In the genomic region with DNA sequence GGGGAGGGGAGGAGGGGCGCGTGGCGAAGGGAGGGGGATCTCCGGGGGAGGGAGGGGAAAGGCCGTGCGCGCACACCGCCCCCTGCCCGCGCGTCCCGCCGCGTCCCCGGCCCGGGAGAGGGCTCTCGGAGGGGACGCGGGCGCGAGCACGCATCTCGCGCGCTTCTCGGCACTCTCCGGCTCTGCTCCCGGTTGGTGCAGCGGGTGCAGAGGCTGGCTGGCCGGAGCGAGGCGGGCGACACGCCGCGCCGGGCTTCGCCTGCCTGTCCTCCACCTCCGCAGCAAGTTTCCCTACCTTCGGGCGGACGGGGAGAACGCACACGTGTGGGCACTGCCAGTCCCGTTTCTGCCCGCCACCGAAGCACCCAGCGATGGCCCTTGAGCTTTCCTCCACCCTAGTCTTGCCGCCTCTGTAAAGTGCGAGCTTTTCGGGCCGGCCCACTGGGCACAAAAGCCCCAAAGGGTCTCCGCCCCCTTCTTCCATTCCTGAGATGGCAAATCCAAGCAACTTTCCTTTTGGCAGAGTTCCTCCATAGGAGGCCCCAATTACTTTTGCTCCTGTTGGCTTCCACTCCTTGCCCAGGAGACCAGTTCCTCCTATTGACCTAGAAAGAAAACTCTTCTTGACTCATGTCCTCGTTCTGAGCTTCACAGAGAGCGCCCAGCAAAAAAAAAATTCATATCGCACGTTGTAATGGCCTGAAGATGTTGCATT, we compare ENCODE assay signal across 8 cellular contexts. TPM values are rescaled to one million over a fixed set of nuclear protein-coding genes. Genes with fewer than 3 reads are reported as not detected.
DNase-seq lines count a peak whose midpoint lies in the region; ATAC-seq and TF ChIP-seq lines count a peak whose summit lies in the region.

No MANE protein-coding gene starts in this region.

- H3K36me3 Mint-ChIP-seq in activated CD4-positive, alpha-beta T cell treated with anti-CD3 and anti-CD28 coated beads, Interleukin-2, amount 10 ng/mL, durations not matched to agents 7 days and 5 days (ENCODE audit: low read depth) = peaks cover 47% of the 10 kb centered on the region

- POLR2A ChIA-PET in AG04449 (lab: Yijun Ruan, JAX) = interaction anchor here (0.5 to 2.3 kb wide), 11 partner anchors 10 to 320 kb away, joined by 3 to 9 read pairs (median 4); partner anchors contain the start of gene SPRYD3
- POLR2A ChIA-PET in activated CD4-positive, alpha-beta T cell treated with anti-CD3 and anti-CD28 coated beads, Interleukin-2, amount 10 ng/mL, durations not matched to agents 7 days and 5 days (lab: Charles Lee) = interaction anchor here (1.5 kb wide), 1 partner anchor 21 kb away, joined by 5 read pairs; no protein-coding TSS in a partner anchor

- H3K27me3 Mint-ChIP-seq in activated CD4-positive, alpha-beta T cell treated with anti-CD3 and anti-CD28 coated beads, Interleukin-2, amount 10 ng/mL, durations not matched to agents 7 days and 5 days = no peaks in the 10 kb centered on the region

- no peak for DNase-seq in AG04449 (ENCODE audit: low read depth, low spot score)
- DNase-seq in NCI-H345 treated with DMSO at 0.1 percent for 48 hours (lab: John Stamatoyannopoulos, UW; ENCODE audit: unreplicated experiment) = peak; percentile 57
- DNase-seq in activated CD4-positive, alpha-beta T cell treated with anti-CD3 and anti-CD28 coated beads, Interleukin-2, amount 10 ng/mL, durations not matched to agents 7 days and 5 days = no peak
- peak; percentile 65 for DNase-seq in effector CD4-positive, alpha-beta T cell
- DNase-seq in lung microvascular endothelial cell (ENCODE audit: low read depth in 2 of 2) = peak; percentile 86 to 91
- peak; percentile 54 for DNase-seq in stimulated activated CD8-positive, alpha-beta memory T cell treated with anti-CD3 and anti-CD28 coated beads, Interleukin-12 subunit alpha, Interleukin-12 subunit beta, amount 100 ng/mL, for 1 hour (ENCODE audit: low read depth)

- TF ChIP-seq CTCF in AG04449 (IDR thresholded peaks at IDR 0.05; ENCODE audit: insufficient read depth, low read length, missing control alignments) = no peak

- ATAC-seq in GM18867 (IDR thresholded peaks at IDR 0.05; ENCODE audit: unreplicated experiment) = peak; percentile 46
- peak; percentile 42 for ATAC-seq in HG03097 (IDR thresholded peaks at IDR 0.05; ENCODE audit: low FRiP score, unreplicated experiment)

- H3K4me3 Mint-ChIP-seq in activated CD4-positive, alpha-beta T cell treated with anti-CD3 and anti-CD28 coated beads, Interleukin-2, amount 10 ng/mL, durations not matched to agents 7 days and 5 days = peak overlapping the region; percentile 84

- peak overlapping the region; percentile 84 for H3K4me3 ChIP-seq in AG04449 (ENCODE audit: low read depth, low read length)

- H3K4me1 Mint-ChIP-seq in activated CD4-positive, alpha-beta T cell treated with anti-CD3 and anti-CD28 coated beads, Interleukin-2, amount 10 ng/mL, durations not matched to agents 7 days and 5 days = peaks cover 60% of the 10 kb centered on the region

- peak overlapping the region; percentile 95 for H3K27ac Mint-ChIP-seq in activated CD4-positive, alpha-beta T cell treated with anti-CD3 and anti-CD28 coated beads, Interleukin-2, amount 10 ng/mL, durations not matched to agents 7 days and 5 days

- CTCF ChIA-PET in AG04449 (lab: Yijun Ruan, JAX) = interaction anchor here (0.8 to 13.4 kb wide), 16 partner anchors 9 to 164 kb away, joined by 3 to 148 read pairs (median 4); partner anchors contain the start of gene AAAS
- CTCF ChIA-PET in activated CD4-positive, alpha-beta T cell treated with anti-CD3 and anti-CD28 coated beads, Interleukin-2, amount 10 ng/mL, durations not matched to agents 7 days and 5 days (lab: Charles Lee) = interaction anchor here (0.5 to 4.4 kb wide), 18 partner anchors 8 to 301 kb away, joined by 3 to 33 read pairs (median 4); partner anchors contain the start of genes AAAS, ESPL1 and PFDN5

- H3K9me3 Mint-ChIP-seq in activated CD4-positive, alpha-beta T cell treated with anti-CD3 and anti-CD28 coated beads, Interleukin-2, amount 10 ng/mL, durations not matched to agents 7 days and 5 days = no peaks in the 10 kb centered on the region

RNA-seq across cellular contexts. Expression of gene CSAD, which starts 0.4 kb away (rescaled TPM):
- total RNA-seq in activated CD4-positive, alpha-beta T cell treated with anti-CD3 and anti-CD28 coated beads, Interleukin-2, amount 10 ng/mL, durations not matched to agents 7 days and 5 days = 10 to 100 TPM; 33.3 to 34.7 TPM
- 2.6 and 6.0 TPM in 2 replicates for total RNA-seq in lung microvascular endothelial cell

RNA-seq across cellular contexts. Expression of gene ZNF740, which starts 0.6 kb away (rescaled TPM):
- total RNA-seq in activated CD4-positive, alpha-beta T cell treated with anti-CD3 and anti-CD28 coated beads, Interleukin-2, amount 10 ng/mL, durations not matched to agents 7 days and 5 days = 10 to 100 TPM; 38.9 to 44.1 TPM
- total RNA-seq in lung microvascular endothelial cell = 9.6 and 12.1 TPM in 2 replicates

RNA-seq across cellular contexts. Expression of gene ITGB7, which starts 26.0 kb away (rescaled TPM):
- 100 to 1,000 TPM; 621 to 702 TPM for total RNA-seq in activated CD4-positive, alpha-beta T cell treated with anti-CD3 and anti-CD28 coated beads, Interleukin-2, amount 10 ng/mL, durations not matched to agents 7 days and 5 days
- not detected in 2 replicates for total RNA-seq in lung microvascular endothelial cell

RNA-seq across cellular contexts. Expression of gene RARG, which starts 50.9 kb away (rescaled TPM):
- total RNA-seq in activated CD4-positive, alpha-beta T cell treated with anti-CD3 and anti-CD28 coated beads, Interleukin-2, amount 10 ng/mL, durations not matched to agents 7 days and 5 days = 10 to 100 TPM; 58.3 to 59.7 TPM
- 5.2 and 10.9 TPM in 2 replicates for total RNA-seq in lung microvascular endothelial cell

Comparison
In these comparisons a context has a peak if more than half of its experiments do, and no peak if none do; other contexts are left out.
1. DNase-seq: peak in NCI-H345 treated with DMSO at 0.1 percent for 48 hours (single experiment), effector CD4-positive, alpha-beta T cell (single experiment), lung microvascular endothelial cell (2 of 2) and stimulated activated CD8-positive, alpha-beta memory T cell treated with anti-CD3 and anti-CD28 coated beads, Interleukin-12 subunit alpha, Interleukin-12 subunit beta, amount 100 ng/mL, for 1 hour (single experiment); none in AG04449 (single experiment) and activated CD4-positive, alpha-beta T cell treated with anti-CD3 and anti-CD28 coated beads, Interleukin-2, amount 10 ng/mL, durations not matched to agents 7 days and 5 days (single experiment).
2. RNA of gene ITGB7, which starts 26.0 kb away (total RNA-seq): 621 to 702 TPM in activated CD4-positive, alpha-beta T cell treated with anti-CD3 and anti-CD28 coated beads, Interleukin-2, amount 10 ng/mL, durations not matched to agents 7 days and 5 days; not detected in lung microvascular endothelial cell; every median in the first group is over 100 times any median in the second.